8 cellular contexts compared by ENCODE assay signal in the genomic region with DNA sequence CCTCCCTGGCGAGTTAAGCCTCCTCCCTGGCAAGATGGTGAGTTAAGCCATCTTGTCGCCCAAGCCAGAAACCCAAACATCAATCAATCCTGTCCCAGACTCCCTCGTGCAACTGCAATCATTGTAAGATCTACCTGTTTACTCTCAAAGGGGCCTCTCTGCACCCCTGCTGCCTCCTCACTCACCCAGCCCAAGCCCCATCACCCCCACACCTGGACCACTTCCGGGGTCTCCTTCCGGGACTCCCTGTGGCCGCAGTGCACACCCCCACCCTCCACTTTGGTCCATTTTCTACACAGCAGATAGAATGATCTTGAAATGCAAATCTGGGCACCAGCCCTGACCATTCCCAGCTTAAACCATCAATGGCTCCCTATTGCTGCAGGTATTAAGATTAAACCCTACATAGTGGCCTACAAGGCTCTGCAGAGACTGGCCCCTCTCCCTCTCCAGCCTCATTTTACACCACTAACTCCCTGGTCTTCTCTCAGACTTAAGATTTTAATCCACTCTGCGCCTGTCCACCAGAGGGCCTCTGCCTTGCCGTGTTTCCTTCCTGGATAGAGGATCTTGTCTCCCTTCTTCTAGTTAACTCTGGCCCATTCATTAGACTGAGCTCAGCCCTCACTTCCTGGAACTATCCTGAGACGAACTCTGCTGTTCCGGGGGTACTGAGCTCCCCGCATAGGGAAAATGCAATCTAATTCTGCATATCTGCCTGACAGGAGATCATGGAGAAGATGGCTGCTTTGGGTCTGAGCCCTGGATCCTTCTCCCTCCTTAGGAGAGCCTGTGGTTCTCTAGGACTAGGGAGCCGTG. TPM values are rescaled to one million over a fixed set of nuclear protein-coding genes. Genes with fewer than 3 reads are reported as not detected.
DNase-seq lines count a peak whose midpoint lies in the region; ATAC-seq and TF ChIP-seq lines count a peak whose summit lies in the region.

No MANE protein-coding gene starts in this region.

- no peaks in the 10 kb centered on the region for H3K9me3 ChIP-seq in mesenchymal stem cell (ENCODE audit: control insufficient read depth, low read length)

- no peak overlapping the region for H3K4me2 ChIP-seq in mesenchymal stem cell (ENCODE audit: low read length, poor library complexity, severe bottlenecking)

- peak; percentile 87 for TF ChIP-seq CTCF in choroid plexus epithelial cell (conservative IDR thresholded peaks at IDR 0.05; ENCODE audit: low read depth, low read length)

- no peak overlapping the region for H2AFZ ChIP-seq in mesenchymal stem cell (ENCODE audit: low read depth, low read length)

- no peaks in the 10 kb centered on the region for H3K36me3 ChIP-seq in mesenchymal stem cell (ENCODE audit: control insufficient read depth in 1 of 2, insufficient read depth in 2 of 2, low read depth in 1 of 2, low read length in 2 of 2)

- H4K91ac ChIP-seq in mesenchymal stem cell (ENCODE audit: low read length): no peak overlapping the region

- no peak overlapping the region for H2BK120ac ChIP-seq in mesenchymal stem cell (ENCODE audit: low read depth, low read length)

- 53% methylated on average over 12 of the region's 12 CpGs for WGBS in mesenchymal stem cell

- H3K27ac ChIP-seq in mesenchymal stem cell (ENCODE audit: low read length, poor library complexity, severe bottlenecking): no peak overlapping the region

- H3K4me3 ChIP-seq in choroid plexus epithelial cell (ENCODE audit: low read depth, low read length) (no peak overlapping the region), mesenchymal stem cell (ENCODE audit: insufficient read depth in 1 of 2, low read depth in 1 of 2, low read length in 2 of 2) (no peak overlapping the region)

- peak; percentile 4 to 15 for DNase-seq in NOMO-1 (lab: John Stamatoyannopoulos, UW; ENCODE audit: unreplicated experiment in 2 of 2)
- no peak for DNase-seq in NOMO-1 treated with dmso at 0.1 percent for 144 hours (lab: John Stamatoyannopoulos, UW; ENCODE audit: unreplicated experiment)
- DNase-seq in NCI-H2029 (lab: John Stamatoyannopoulos, UW): peak; percentile 25
- peak; percentile 78 for DNase-seq in choroid plexus epithelial cell (ENCODE audit: low read depth)
- DNase-seq in mesenchymal stem cell: peak; percentile 15
- DNase-seq in activated gamma-delta T cell treated with Interleukin-2 at 50 U/mL for 16 hours: no peak
- DNase-seq in T1000 (lab: John Stamatoyannopoulos, UW): no peak

- no peaks in the 10 kb centered on the region for H3K79me1 ChIP-seq in mesenchymal stem cell (replicated peaks; ENCODE audit: low read length, poor library complexity, severe bottlenecking)

- no peak for ATAC-seq in GM21360 (IDR thresholded peaks at IDR 0.05; ENCODE audit: unreplicated experiment)

- H3K14ac ChIP-seq in mesenchymal stem cell (ENCODE audit: low read length in 2 of 2): no peak overlapping the region

- no peak overlapping the region for H3K23ac ChIP-seq in mesenchymal stem cell (ENCODE audit: low read length in 2 of 2)

- no peak overlapping the region for H2BK5ac ChIP-seq in mesenchymal stem cell (ENCODE audit: low read depth, low read length, poor library complexity, severe bottlenecking)

- no peak overlapping the region for H2BK12ac ChIP-seq in mesenchymal stem cell (ENCODE audit: low read length in 2 of 2)

- H3K27me3 ChIP-seq in mesenchymal stem cell (ENCODE audit: control insufficient read depth in 1 of 2, insufficient read depth in 1 of 2, low read length in 2 of 2): peaks cover 11 to 85% of the 10 kb centered on the region in 2 experiments

- no peak overlapping the region for H2BK15ac ChIP-seq in mesenchymal stem cell (ENCODE audit: low read depth, poor library complexity, severe bottlenecking)

- no peak overlapping the region for H3K18ac ChIP-seq in mesenchymal stem cell (ENCODE audit: low read depth in 1 of 2, low read length in 2 of 2)

- H3K4ac ChIP-seq in mesenchymal stem cell (ENCODE audit: low read depth in 1 of 2, low read length in 2 of 2): no peak overlapping the region

- H3K9ac ChIP-seq in mesenchymal stem cell (ENCODE audit: low read length): no peak overlapping the region

- H2AK5ac ChIP-seq in mesenchymal stem cell (ENCODE audit: low read length, severe bottlenecking): no peak overlapping the region

- H4K8ac ChIP-seq in mesenchymal stem cell (ENCODE audit: low read length): no peak overlapping the region

- peaks cover 7% of the 10 kb centered on the region for H3K4me1 ChIP-seq in mesenchymal stem cell (ENCODE audit: control insufficient read depth, insufficient read depth, low read depth, low read length)

RNA-seq across cellular contexts. Expression of gene SLC6A1, which starts 41.9 kb away (rescaled TPM):
- polyA plus RNA-seq in mesenchymal stem cell (2013, experiment 1 of 2): not detected
- polyA plus RNA-seq in mesenchymal stem cell (2013, experiment 2 of 2): not detected

Comparison
In these comparisons a context has a peak if more than half of its experiments do, and no peak if none do; other contexts are left out.
1. DNase-seq: peak in NOMO-1 (2 of 2), NCI-H2029 (single experiment), choroid plexus epithelial cell (single experiment) and mesenchymal stem cell (single experiment); none in NOMO-1 treated with dmso at 0.1 percent for 144 hours (single experiment), activated gamma-delta T cell treated with Interleukin-2 at 50 U/mL for 16 hours (single experiment) and T1000 (single experiment).